Comparison of ENCODE assay signal across 8 cellular contexts in genomic region chr20:49811825-49812462, GRCh38. TPM values are rescaled to one million over a fixed set of nuclear protein-coding genes. Genes with fewer than 3 reads are reported as not detected.
DNase-seq lines count a peak whose midpoint lies in the region; ATAC-seq, FAIRE-seq and TF ChIP-seq lines count a peak whose summit lies in the region.

No MANE protein-coding gene starts in this region.

- H3K36me3 ChIP-seq in lower lobe of right lung (peaks cover 20% of the 10 kb centered on the region), uterus (no peaks in the 10 kb centered on the region)

- H3K4me3 ChIP-seq in NB4 (ENCODE audit: low read depth, low read length) (peak overlapping the region; percentile 91), lower lobe of right lung (peak overlapping the region; percentile 87), uterus (peak overlapping the region; percentile 72 to 75)

- H3K27ac Mint-ChIP-seq in central memory CD8-positive, alpha-beta T cell (ENCODE audit: low read depth): peak overlapping the region; percentile 96

- H3K9me3 ChIP-seq in lower lobe of right lung: no peaks in the 10 kb centered on the region
- H3K9me3 ChIP-seq in uterus: no peaks in the 10 kb centered on the region

- intact Hi-C loops in lower lobe of right lung (cut with DNase I) (no loop called here), uterus (cut with DNase I; ENCODE audit: low total_unique reads) (no loop called here)

- TF ChIP-seq POLR2A in NB4 (IDR thresholded peaks at IDR 0.05; ENCODE audit: extremely low read depth, insufficient read length): no peak
- no peak for TF ChIP-seq POLR2A in uterus (IDR thresholded peaks at IDR 0.05)

- peak; percentile 6 for ATAC-seq in GM19455 (IDR thresholded peaks at IDR 0.05; ENCODE audit: unreplicated experiment)
- peak; percentile 3 for ATAC-seq in central memory CD8-positive, alpha-beta T cell (replicated peaks; ENCODE audit: extremely low read depth, poor library complexity, severe bottlenecking)
- ATAC-seq in lower lobe of right lung: no peak
- no peak for ATAC-seq in HG02973 (IDR thresholded peaks at IDR 0.05; ENCODE audit: unreplicated experiment)

- H3K9me3 Mint-ChIP-seq in central memory CD8-positive, alpha-beta T cell: no peaks in the 10 kb centered on the region

- TF ChIP-seq CTCF in NB4 (IDR thresholded peaks at IDR 0.05; ENCODE audit: low read depth, low read length) (no peak), lower lobe of right lung (IDR thresholded peaks at IDR 0.05) (no peak), uterus (IDR thresholded peaks at IDR 0.05) (no peak)

- H3K27me3 Mint-ChIP-seq in central memory CD8-positive, alpha-beta T cell: no peaks in the 10 kb centered on the region

- DNase-seq in NB4 (ENCODE audit: low read depth) (no peak), lower lobe of right lung (no peak), uterus (no peak), NCI-H1092 (lab: John Stamatoyannopoulos, UW) (no peak), frontal cortex (ENCODE audit: low spot score in 2 of 2) (no peak)
- DNase-seq in central memory CD8-positive, alpha-beta T cell (ENCODE audit: low spot score in 2 of 2): no peak

- H3K27me3 ChIP-seq in lower lobe of right lung (ENCODE audit: low read depth): no peaks in the 10 kb centered on the region
- H3K27me3 ChIP-seq in uterus: no peaks in the 10 kb centered on the region

- peaks cover 25% of the 10 kb centered on the region for H3K4me1 ChIP-seq in lower lobe of right lung
- no peaks in the 10 kb centered on the region for H3K4me1 ChIP-seq in uterus

- H3K27ac ChIP-seq in lower lobe of right lung (peak overlapping the region; percentile 95), uterus (peak overlapping the region; percentile 90)

- H3K4me1 Mint-ChIP-seq in central memory CD8-positive, alpha-beta T cell: peaks cover 38% of the 10 kb centered on the region

- peaks cover 22% of the 10 kb centered on the region for H3K36me3 Mint-ChIP-seq in central memory CD8-positive, alpha-beta T cell (ENCODE audit: insufficient read depth)

- no peak for FAIRE-seq in frontal cortex (lab: Jason Lieb, UNC)

- H3K4me3 Mint-ChIP-seq in central memory CD8-positive, alpha-beta T cell: peak overlapping the region; percentile 92

RNA-seq across cellular contexts. Expression of gene SLC9A8, which starts 0.7 kb away (rescaled TPM):
- total RNA-seq in lower lobe of right lung (17.7 TPM), uterus (10 to 100 TPM in 1 of 4 donors, 1 to 10 TPM in 3; 1.3 to 12.8 (median 4.3) TPM), frontal cortex (4.5 TPM)

Comparison
In these comparisons a context has a peak if more than half of its experiments do, and no peak if none do; other contexts are left out.
1. ATAC-seq: peak in GM19455 (single experiment) and central memory CD8-positive, alpha-beta T cell (single experiment); none in lower lobe of right lung (0 of 2) and HG02973 (single experiment).
2. Peak in every context shown above with its lines, with median percentiles within 50 percentile points of each other: H3K4me3 ChIP-seq.